Comparison of ENCODE assay signal across 12 cellular contexts in the genomic region with DNA sequence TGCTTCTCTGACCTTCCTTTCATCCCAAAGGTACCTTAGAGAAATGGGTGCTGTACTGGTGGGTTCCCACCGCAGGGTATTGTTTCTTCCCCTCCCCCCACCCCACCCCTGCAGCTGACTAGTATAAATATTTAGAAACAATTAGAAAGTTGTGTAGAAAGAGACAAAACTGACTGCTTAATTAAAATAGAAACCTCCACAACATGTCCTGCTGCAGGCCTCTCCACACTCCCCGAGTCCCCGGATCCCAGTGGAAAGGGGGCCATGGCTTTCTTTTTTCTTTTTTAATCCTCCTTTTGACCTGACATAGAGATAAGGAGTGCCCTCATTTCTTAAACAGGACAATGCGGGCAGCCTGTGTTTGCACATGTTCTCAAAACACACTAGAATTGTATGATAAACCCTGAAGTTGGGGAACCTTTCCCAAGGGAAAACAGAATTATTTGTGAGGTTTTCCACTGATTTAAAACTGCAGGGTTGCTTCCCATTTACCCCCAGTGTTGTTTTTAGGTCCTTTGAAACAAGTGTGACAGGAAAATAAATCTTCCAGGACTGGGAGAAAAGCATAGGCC. TPM values are rescaled to one million over a fixed set of nuclear protein-coding genes. Genes with fewer than 3 reads are reported as not detected.
DNase-seq lines count a peak whose midpoint lies in the region; ATAC-seq and TF ChIP-seq lines count a peak whose summit lies in the region.
"Had no signal": no experiment of that assay in that cellular context is flagged by ENCODE, and none has a peak within 500 bp of the region (broad histone marks: within the 10 kb centered on the region; RNA-seq: fewer than 3 reads in every experiment).

No MANE protein-coding gene starts in this region.

- no peak overlapping the region for H3K4me2 ChIP-seq in mammary epithelial cell (ENCODE audit: insufficient read depth, low read depth, low read length)

- intact Hi-C loops in MCF 10A (cut with micrococcal nuclease) (loop anchor here (5.0 to 10.0 kb wide), 3 partner anchors 165 to 380 kb away; no protein-coding TSS in a partner anchor), mammary epithelial cell (cut with micrococcal nuclease) (no loop called here), uterus (cut with DNase I; ENCODE audit: low total_unique reads) (loop anchor here (5.0 kb wide), 1 partner anchor 490 kb away; no protein-coding TSS in a partner anchor)

- no peaks in the 10 kb centered on the region for H4K20me1 ChIP-seq in mammary epithelial cell (ENCODE audit: insufficient read depth, low read length)

- H3K4me3 ChIP-seq in mammary epithelial cell (replicated peaks in 1 of 3; ENCODE audit: insufficient read depth in 1 of 3, low read depth in 2 of 3, low read length in 3 of 3) (no peak overlapping the region), uterus (peak overlapping the region; percentile 55 to 99)
- H3K4me3 ChIP-seq in effector memory CD4-positive, alpha-beta T cell (ENCODE audit: insufficient read depth, low read depth, low read length, poor library complexity, severe bottlenecking) = peak overlapping the region; percentile 75
- H3K4me3 ChIP-seq: MG63, SK-N-MC had no signal

- H3K4me1 Mint-ChIP-seq in MCF 10A (ENCODE audit: insufficient read depth, unreplicated experiment) = peaks cover 18% of the 10 kb centered on the region
- H3K4me1 Mint-ChIP-seq in natural killer cell treated with Interleukin-12 subunit alpha and Interleukin-12 subunit beta and Interleukin-15 and Interleukin-18, amount 100 ng/mL, for 72 hours (ENCODE audit: low read depth in 2 of 2) = peaks cover 6 to 7% of the 10 kb centered on the region in 2 donors

- no peak overlapping the region for H2AFZ ChIP-seq in mammary epithelial cell (ENCODE audit: low read depth, low read length)

- H3K27ac Mint-ChIP-seq in MCF 10A (ENCODE audit: low read depth, unreplicated experiment) = no peak overlapping the region
- H3K27ac Mint-ChIP-seq in natural killer cell treated with Interleukin-12 subunit alpha and Interleukin-12 subunit beta and Interleukin-15 and Interleukin-18, amount 100 ng/mL, for 72 hours = no peak overlapping the region

- H3K36me3 ChIP-seq in mammary epithelial cell (ENCODE audit: insufficient read depth, low read length) (no peaks in the 10 kb centered on the region), uterus (no peaks in the 10 kb centered on the region)
- no peaks in the 10 kb centered on the region for H3K36me3 ChIP-seq in effector memory CD4-positive, alpha-beta T cell (ENCODE audit: control insufficient read depth, insufficient read depth, low read length)
- H3K36me3 ChIP-seq: MG63 had no signal

- DNase-seq in MCF 10A (ENCODE audit: unreplicated experiment) (no peak), mammary epithelial cell (no peak), uterus (no peak), hepatic stellate cell (ENCODE audit: low spot score) (no peak), NCI-H345 (lab: John Stamatoyannopoulos, UW) (no peak)
- no peak for DNase-seq in effector memory CD4-positive, alpha-beta T cell
- no peak for DNase-seq in natural killer cell treated with Interleukin-12 subunit alpha and Interleukin-12 subunit beta and Interleukin-15 and Interleukin-18, amount 100 ng/mL, for 72 hours (ENCODE audit: low spot score)
- no peak for DNase-seq in stimulated activated CD4-positive, alpha-beta T cell treated with anti-CD3 and anti-CD28 coated beads, Interleukin-15, amount 100 ng/mL, for 24 hours
- DNase-seq: activated gamma-delta T cell, hippocampal formation, MG63 had no signal

- no peaks in the 10 kb centered on the region for H3K36me3 Mint-ChIP-seq in MCF 10A (ENCODE audit: insufficient read depth, unreplicated experiment)
- no peaks in the 10 kb centered on the region for H3K36me3 Mint-ChIP-seq in natural killer cell treated with Interleukin-12 subunit alpha and Interleukin-12 subunit beta and Interleukin-15 and Interleukin-18, amount 100 ng/mL, for 72 hours

- CTCF ChIA-PET in MCF 10A (lab: Yijun Ruan, JAX) = interaction anchor here (0.6 to 7.4 kb wide), 11 partner anchors 7 to 519 kb away, joined by 3 to 95 read pairs (median 4); no protein-coding TSS in a partner anchor
- CTCF ChIA-PET in mammary epithelial cell (lab: Charles Lee; ENCODE audit: low non-redundant PET) = no interaction called here

- peaks cover 25% of the 10 kb centered on the region for H3K27me3 ChIP-seq in mammary epithelial cell (ENCODE audit: insufficient read depth, low read length)
- no peaks in the 10 kb centered on the region for H3K27me3 ChIP-seq in effector memory CD4-positive, alpha-beta T cell (replicated peaks; ENCODE audit: control insufficient read depth, insufficient read depth, low read length, poor library complexity, severe bottlenecking)
- no peaks in the 10 kb centered on the region for H3K27me3 ChIP-seq in uterus
- H3K27me3 ChIP-seq: MG63 had no signal

- H3K4me1 ChIP-seq in mammary epithelial cell (ENCODE audit: insufficient read depth, low read length) (peaks cover 8% of the 10 kb centered on the region), uterus (peaks cover 0 to 6% of the 10 kb centered on the region in 2 donors)
- peaks cover 4% of the 10 kb centered on the region for H3K4me1 ChIP-seq in effector memory CD4-positive, alpha-beta T cell (ENCODE audit: control insufficient read depth, insufficient read depth, low read length, poor library complexity, severe bottlenecking)

- no TSS peak for BruUV-seq in MCF 10A (replicated peaks; lab: Mats Ljungman, UMichigan)
- BruUV-seq in mammary epithelial cell (replicated peaks; lab: Mats Ljungman, UMichigan) = no TSS peak

- no peak for ATAC-seq in natural killer cell treated with Interleukin-12 subunit alpha and Interleukin-12 subunit beta and Interleukin-15 and Interleukin-18, amount 100 ng/mL, for 72 hours

- dilution Hi-C loops in mammary epithelial cell (cut with HindIII; ENCODE audit: low sequenced_read_pairs) = no loop called here

- no peaks in the 10 kb centered on the region for H3K79me2 ChIP-seq in mammary epithelial cell (ENCODE audit: insufficient read depth, low read length)

- 43% methylated on average over 4 of the region's 4 CpGs for WGBS in mammary epithelial cell (ENCODE audit: low coverage, missing lambda C conversion rate)

- in situ Hi-C loops in mammary epithelial cell (cut with MboI; ENCODE audit: low sequenced_read_pairs in 2 of 2) = no loop called here

- H3K4me3 Mint-ChIP-seq in MCF 10A (ENCODE audit: unreplicated experiment) = peak overlapping the region; percentile 56
- peak overlapping the region; percentile 72 for H3K4me3 Mint-ChIP-seq in natural killer cell treated with Interleukin-12 subunit alpha and Interleukin-12 subunit beta and Interleukin-15 and Interleukin-18, amount 100 ng/mL, for 72 hours

- H3K9me3 ChIP-seq in mammary epithelial cell (replicated peaks; ENCODE audit: insufficient read depth, low read length) = no peaks in the 10 kb centered on the region
- no peaks in the 10 kb centered on the region for H3K9me3 ChIP-seq in effector memory CD4-positive, alpha-beta T cell (ENCODE audit: control insufficient read depth, low read length)
- H3K9me3 ChIP-seq in uterus = no peaks in the 10 kb centered on the region
- H3K9me3 ChIP-seq: MG63 had no signal

- H3K27ac ChIP-seq in mammary epithelial cell (ENCODE audit: insufficient read depth, low read depth, low read length) = no peak overlapping the region
- no peak overlapping the region for H3K27ac ChIP-seq in effector memory CD4-positive, alpha-beta T cell (ENCODE audit: insufficient read depth, low read length, poor library complexity, severe bottlenecking)
- peak overlapping the region; percentile 85 to 95 for H3K27ac ChIP-seq in uterus
- H3K27ac ChIP-seq: SK-N-MC had no signal

- H3K27me3 Mint-ChIP-seq in MCF 10A (ENCODE audit: insufficient read depth, unreplicated experiment) = peaks cover 2% of the 10 kb centered on the region
- H3K27me3 Mint-ChIP-seq in natural killer cell treated with Interleukin-12 subunit alpha and Interleukin-12 subunit beta and Interleukin-15 and Interleukin-18, amount 100 ng/mL, for 72 hours = peaks cover 6 to 18% of the 10 kb centered on the region in 2 donors

- no peak for TF ChIP-seq CTCF in MCF 10A (IDR thresholded peaks at IDR 0.05; ENCODE audit: unreplicated experiment)
- no peak for TF ChIP-seq CTCF in mammary epithelial cell (conservative IDR thresholded peaks at IDR 0.05 in 1 of 2, IDR thresholded peaks at IDR 0.05 in 1 of 2; ENCODE audit: extremely low read depth in 1 of 2, insufficient read depth in 1 of 2, low read depth in 1 of 2, low read length in 2 of 2)
- TF ChIP-seq CTCF in uterus (IDR thresholded peaks at IDR 0.05) = no peak

- no peaks in the 10 kb centered on the region for H3K9me3 Mint-ChIP-seq in MCF 10A (ENCODE audit: unreplicated experiment)
- H3K9me3 Mint-ChIP-seq in natural killer cell treated with Interleukin-12 subunit alpha and Interleukin-12 subunit beta and Interleukin-15 and Interleukin-18, amount 100 ng/mL, for 72 hours = no peaks in the 10 kb centered on the region

- no peak overlapping the region for H3K9ac ChIP-seq in mammary epithelial cell (ENCODE audit: insufficient read depth, low read length)

- POLR2A ChIA-PET in MCF 10A (lab: Yijun Ruan, JAX) = interaction anchor here (0.7 to 3.9 kb wide), 6 partner anchors 23 to 493 kb away, joined by 3 to 32 read pairs (median 3); no protein-coding TSS in a partner anchor

- no peak for TF ChIP-seq POLR2A in uterus (IDR thresholded peaks at IDR 0.05)

RNA-seq across cellular contexts. Expression of gene RHOU, which starts 1.7 kb away (rescaled TPM):
- 2.1 and 3.6 TPM in 2 replicates for total RNA-seq in MCF 10A (2022)
- total RNA-seq in mammary epithelial cell = under 1 TPM; 0.14 to 0.67 TPM
- polyA plus RNA-seq in mammary epithelial cell = 0.01 TPM
- not detected for polyA minus RNA-seq in mammary epithelial cell
- 1 to 10 TPM in 1 of 2 donors, under 1 TPM in 1; 0.50 to 3.7 TPM for total RNA-seq in natural killer cell treated with Interleukin-12 subunit alpha and Interleukin-12 subunit beta and Interleukin-15 and Interleukin-18, amount 100 ng/mL, for 72 hours
- total RNA-seq in uterus = 10 to 100 TPM; 13.1 to 41.2 (median 26.6) TPM

Comparison
In these comparisons a context has a peak if more than half of its experiments do, and no peak if none do; other contexts are left out.
1. H3K27ac ChIP-seq: peak in uterus (2 of 2); none in mammary epithelial cell (single experiment) and effector memory CD4-positive, alpha-beta T cell (single experiment).
2. H3K4me3 ChIP-seq: peak in effector memory CD4-positive, alpha-beta T cell (single experiment) and uterus (2 of 2); none in mammary epithelial cell (0 of 3).